In genomic region chr14:99819514-99819913, GRCh38 we compare ENCODE assay signal across 15 cellular contexts. TPM values are rescaled to one million over a fixed set of nuclear protein-coding genes. Genes with fewer than 3 reads are reported as not detected.
A peak's percentile ranks its signal among the peaks of the same experiment; 100 is the strongest.
DNase-seq lines count a peak whose midpoint lies in the region; ATAC-seq and TF ChIP-seq lines count a peak whose summit lies in the region.
"Had no signal": no experiment of that assay in that cellular context is flagged by ENCODE, and none has a peak within 500 bp of the region (broad histone marks: within the 10 kb centered on the region; RNA-seq: fewer than 3 reads in every experiment).

No MANE protein-coding gene starts in this region.

- CTCF ChIA-PET in CD4-positive, alpha-beta T cell (lab: Charles Lee): no interaction called here

- no peaks in the 10 kb centered on the region for H3K79me2 ChIP-seq in Loucy (ENCODE audit: insufficient read depth, low read length)

- no peaks in the 10 kb centered on the region for H4K20me1 ChIP-seq in Loucy (ENCODE audit: insufficient read depth, low read length, poor library complexity, severe bottlenecking)

- no peak overlapping the region for H3K27ac ChIP-seq in CD4-positive, alpha-beta T cell (ENCODE audit: low read depth, low read length)
- H3K27ac ChIP-seq: brain microvascular endothelial cell, SJCRH30 had no signal

- peak overlapping the region; percentile 13 for H3K4me3 Mint-ChIP-seq in CD4-positive, alpha-beta T cell
- no peak overlapping the region for H3K4me3 Mint-ChIP-seq in activated naive CD8-positive, alpha-beta T cell treated with anti-CD3 and anti-CD28 coated beads, Interleukin-2, amount 50 U/mL, for 24 hours
- H3K4me3 Mint-ChIP-seq in natural killer cell treated with Interleukin-12 subunit alpha and Interleukin-12 subunit beta and Interleukin-15 and Interleukin-18, amount 100 ng/mL, for 72 hours: no peak overlapping the region

- peak in 1 of 10 experiments; percentile 2 for DNase-seq in CD4-positive, alpha-beta T cell
- peak; percentile 10 for DNase-seq in activated naive CD8-positive, alpha-beta T cell treated with anti-CD3 and anti-CD28 coated beads, Interleukin-2, amount 50 U/mL, for 24 hours
- DNase-seq in natural killer cell treated with Interleukin-12 subunit alpha and Interleukin-12 subunit beta and Interleukin-15 and Interleukin-18, amount 100 ng/mL, for 72 hours (ENCODE audit: low spot score): no peak
- DNase-seq in SHP77 (lab: John Stamatoyannopoulos, UW) (no peak), NCI-H1694 treated with DMSO at 0.1 percent for 48 hours (lab: John Stamatoyannopoulos, UW) (no peak), GM10266 (ENCODE audit: extremely low spot score) (no peak)
- DNase-seq: brain microvascular endothelial cell, IMR-90, NCI-H1048, NCI-H226, occipital lobe, SJCRH30, substantia nigra had no signal

- no peaks in the 10 kb centered on the region for H3K9me3 ChIP-seq in CD4-positive, alpha-beta T cell (ENCODE audit: control insufficient read depth, low read length)
- no peaks in the 10 kb centered on the region for H3K9me3 ChIP-seq in Loucy (ENCODE audit: insufficient read depth, low read depth, low read length)
- H3K9me3 ChIP-seq: SJCRH30 had no signal

- no peak overlapping the region for H3K4me3 ChIP-seq in Loucy (ENCODE audit: low read length, poor library complexity, severe bottlenecking)
- H3K4me3 ChIP-seq: SJCRH30 had no signal

- no peak overlapping the region for H3K27ac Mint-ChIP-seq in CD4-positive, alpha-beta T cell
- H3K27ac Mint-ChIP-seq in activated naive CD8-positive, alpha-beta T cell treated with anti-CD3 and anti-CD28 coated beads, Interleukin-2, amount 50 U/mL, for 24 hours: no peak overlapping the region
- no peak overlapping the region for H3K27ac Mint-ChIP-seq in natural killer cell treated with Interleukin-12 subunit alpha and Interleukin-12 subunit beta and Interleukin-15 and Interleukin-18, amount 100 ng/mL, for 72 hours

- H3K4me1 ChIP-seq in Loucy (ENCODE audit: insufficient read depth, low read length, poor library complexity, severe bottlenecking): no peaks in the 10 kb centered on the region
- H3K4me1 ChIP-seq: SJCRH30 had no signal

- no peaks in the 10 kb centered on the region for H3F3A ChIP-seq in Loucy (ENCODE audit: low read depth)

- H3K4me2 ChIP-seq in Loucy (ENCODE audit: low read depth, low read length, poor library complexity, severe bottlenecking): peak overlapping the region; percentile 28

- H3K4me1 Mint-ChIP-seq in CD4-positive, alpha-beta T cell (ENCODE audit: low read depth): peaks cover 31% of the 10 kb centered on the region
- H3K4me1 Mint-ChIP-seq in activated naive CD8-positive, alpha-beta T cell treated with anti-CD3 and anti-CD28 coated beads, Interleukin-2, amount 50 U/mL, for 24 hours: peaks cover 33% of the 10 kb centered on the region
- peaks cover 8 to 16% of the 10 kb centered on the region in 2 donors for H3K4me1 Mint-ChIP-seq in natural killer cell treated with Interleukin-12 subunit alpha and Interleukin-12 subunit beta and Interleukin-15 and Interleukin-18, amount 100 ng/mL, for 72 hours (ENCODE audit: low read depth in 2 of 2)

- no peak overlapping the region for H2AFZ ChIP-seq in Loucy (ENCODE audit: low read length)

- intact Hi-C loops in CD4-positive, alpha-beta T cell (cut with DNase I, micrococcal nuclease): no loop called here

- peak; percentile 48 for ATAC-seq in CD4-positive, alpha-beta T cell (ENCODE audit: poor library complexity)
- ATAC-seq in activated naive CD8-positive, alpha-beta T cell treated with anti-CD3 and anti-CD28 coated beads, Interleukin-2, amount 50 U/mL, for 24 hours: peak; percentile 50
- ATAC-seq in natural killer cell treated with Interleukin-12 subunit alpha and Interleukin-12 subunit beta and Interleukin-15 and Interleukin-18, amount 100 ng/mL, for 72 hours: peak; percentile 41 to 48
- no peak for ATAC-seq in GM21526 (IDR thresholded peaks at IDR 0.05; ENCODE audit: low FRiP score, unreplicated experiment)

- no peak overlapping the region for H3K9ac ChIP-seq in Loucy (ENCODE audit: low read depth, low read length, poor library complexity, severe bottlenecking)

- peaks cover 10% of the 10 kb centered on the region for H3K27me3 ChIP-seq in CD4-positive, alpha-beta T cell (ENCODE audit: control insufficient read depth, insufficient read depth, low read length)
- peaks cover 92% of the 10 kb centered on the region for H3K27me3 ChIP-seq in Loucy (ENCODE audit: insufficient read depth, low read length, poor library complexity, severe bottlenecking)
- H3K27me3 ChIP-seq: brain microvascular endothelial cell, SJCRH30 had no signal

- H3K9me3 Mint-ChIP-seq in CD4-positive, alpha-beta T cell: no peaks in the 10 kb centered on the region
- no peaks in the 10 kb centered on the region for H3K9me3 Mint-ChIP-seq in activated naive CD8-positive, alpha-beta T cell treated with anti-CD3 and anti-CD28 coated beads, Interleukin-2, amount 50 U/mL, for 24 hours
- H3K9me3 Mint-ChIP-seq in natural killer cell treated with Interleukin-12 subunit alpha and Interleukin-12 subunit beta and Interleukin-15 and Interleukin-18, amount 100 ng/mL, for 72 hours: no peaks in the 10 kb centered on the region

- H3K36me3 ChIP-seq in Loucy (ENCODE audit: insufficient read depth, low read length): no peaks in the 10 kb centered on the region
- H3K36me3 ChIP-seq: brain microvascular endothelial cell, SJCRH30 had no signal

- no peaks in the 10 kb centered on the region for H3K9me2 ChIP-seq in Loucy (replicated peaks; ENCODE audit: low read depth, low read length)

- peaks cover 32% of the 10 kb centered on the region for H3K27me3 Mint-ChIP-seq in CD4-positive, alpha-beta T cell
- H3K27me3 Mint-ChIP-seq in activated naive CD8-positive, alpha-beta T cell treated with anti-CD3 and anti-CD28 coated beads, Interleukin-2, amount 50 U/mL, for 24 hours: peaks cover 48% of the 10 kb centered on the region
- peaks cover 55 to 68% of the 10 kb centered on the region in 2 donors for H3K27me3 Mint-ChIP-seq in natural killer cell treated with Interleukin-12 subunit alpha and Interleukin-12 subunit beta and Interleukin-15 and Interleukin-18, amount 100 ng/mL, for 72 hours

- H3K36me3 Mint-ChIP-seq in CD4-positive, alpha-beta T cell (ENCODE audit: low read depth): no peaks in the 10 kb centered on the region
- H3K36me3 Mint-ChIP-seq in activated naive CD8-positive, alpha-beta T cell treated with anti-CD3 and anti-CD28 coated beads, Interleukin-2, amount 50 U/mL, for 24 hours (ENCODE audit: low read depth): no peaks in the 10 kb centered on the region
- H3K36me3 Mint-ChIP-seq in natural killer cell treated with Interleukin-12 subunit alpha and Interleukin-12 subunit beta and Interleukin-15 and Interleukin-18, amount 100 ng/mL, for 72 hours: no peaks in the 10 kb centered on the region

- TF ChIP-seq CTCF in CD4-positive, alpha-beta T cell (IDR thresholded peaks at IDR 0.05): no peak
- TF ChIP-seq CTCF in Loucy (conservative IDR thresholded peaks at IDR 0.05; ENCODE audit: low read length): no peak
- no peak for TF ChIP-seq CTCF in GM10266 (IDR thresholded peaks at IDR 0.05; ENCODE audit: control insufficient read depth, insufficient read depth, low read depth, missing control alignments)

- POLR2A ChIA-PET in CD4-positive, alpha-beta T cell (lab: Charles Lee): no interaction called here

RNA-seq across cellular contexts. Expression of gene EML1, which starts 26.3 kb away (rescaled TPM):
- total RNA-seq in CD4-positive, alpha-beta T cell: under 1 TPM in 1 of 2 experiments, not detected in 1; 0.59 TPM
- 1 to 10 TPM in 1 of 2 donors, not detected in 1; 1.4 TPM for total RNA-seq in natural killer cell treated with Interleukin-12 subunit alpha and Interleukin-12 subunit beta and Interleukin-15 and Interleukin-18, amount 100 ng/mL, for 72 hours
